ENCODE assay signal across 16 cellular contexts in the genomic region with DNA sequence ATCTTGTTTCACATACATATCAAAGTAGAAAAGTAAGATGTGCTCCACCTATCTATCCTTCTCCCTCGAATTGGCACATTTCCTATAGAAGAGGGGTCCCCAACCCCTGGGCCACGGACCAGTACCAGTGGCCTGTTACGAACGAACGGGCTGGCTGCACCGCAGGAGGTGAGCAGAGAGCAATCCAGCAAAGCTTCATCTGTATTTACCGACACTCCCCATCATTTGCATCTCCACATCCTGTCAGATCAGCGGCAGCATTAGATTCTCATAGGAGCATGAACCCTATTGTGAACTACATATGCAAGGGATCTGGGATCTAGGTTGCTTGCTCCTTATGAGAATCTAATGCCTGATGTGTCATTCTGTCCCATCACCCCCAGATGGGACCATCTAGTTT.
DNase-seq lines count a peak whose midpoint lies in the region; ATAC-seq and TF ChIP-seq lines count a peak whose summit lies in the region.
"Had no signal": no experiment of that assay in that cellular context is flagged by ENCODE, and none has a peak within 500 bp of the region (broad histone marks: within the 10 kb centered on the region; RNA-seq: fewer than 3 reads in every experiment).

No MANE protein-coding gene starts in this region.

- no peak for TF ChIP-seq EP300 in stomach (IDR thresholded peaks at IDR 0.05)

- H3K4me3 Mint-ChIP-seq in chondrocyte (ENCODE audit: unreplicated experiment): no peak overlapping the region
- H3K4me3 Mint-ChIP-seq: HFFc6 had no signal

- no peaks in the 10 kb centered on the region for H3K9me3 Mint-ChIP-seq in chondrocyte (ENCODE audit: low read depth)
- H3K9me3 Mint-ChIP-seq: activated T-helper 2 cell treated with anti-CD3 and anti-CD28 coated beads, Interferon-gamma antibody, Interleukin-2, Interleukin-4, amounts not matched to agents 10 μg/mL and 5 μg/mL and 100 μg/mL, durations not matched to agents 14 hours and 24 hours and 36 hours; HFFc6 had no signal

- H3K4me3 ChIP-seq in stomach: no peak overlapping the region
- H3K4me3 ChIP-seq: esophagus muscularis mucosa, tibial artery had no signal

- H3K27me3 ChIP-seq in stomach: no peaks in the 10 kb centered on the region
- H3K27me3 ChIP-seq: esophagus muscularis mucosa, tibial artery had no signal

- H3K27ac Mint-ChIP-seq in chondrocyte (ENCODE audit: unreplicated experiment): peak overlapping the region; percentile 10
- H3K27ac Mint-ChIP-seq: activated T-helper 2 cell treated with anti-CD3 and anti-CD28 coated beads, Interferon-gamma antibody, Interleukin-2, Interleukin-4, amounts not matched to agents 10 μg/mL and 5 μg/mL and 100 μg/mL, durations not matched to agents 14 hours and 24 hours and 36 hours; HFFc6 had no signal

- peaks cover 34% of the 10 kb centered on the region for H3K36me3 Mint-ChIP-seq in chondrocyte (ENCODE audit: low read depth)

- WGBS in stomach, 5 donors: 89 to 92% (median 91%) methylated on average over 8 of the region's 8 CpGs

- no peaks in the 10 kb centered on the region for H3K27me3 Mint-ChIP-seq in chondrocyte (ENCODE audit: low read depth)

- DNase-seq in chondrocyte (ENCODE audit: low spot score) (no peak), stomach (no peak), cerebellar nuclear complex (lab: John Stamatoyannopoulos, UW) (no peak), NCI-H82 (lab: John Stamatoyannopoulos, UW) (no peak), occipital lobe (lab: John Stamatoyannopoulos, UW) (no peak)
- DNase-seq: HFFc6, IMR-90, midbrain, NCI-H2029 treated with DMSO at 0.1 percent for 48 hours, tibial artery, WERI-Rb-1 had no signal

- no peak for TF ChIP-seq POLR2A in stomach (IDR thresholded peaks at IDR 0.05)

- no peaks in the 10 kb centered on the region for H3K4me1 ChIP-seq in stomach
- H3K4me1 ChIP-seq: esophagus muscularis mucosa, tibial artery had no signal

- no peak overlapping the region for H3K27ac ChIP-seq in stomach
- H3K27ac ChIP-seq: esophagus muscularis mucosa, tibial artery, WERI-Rb-1 had no signal

- ATAC-seq in GM18520 (IDR thresholded peaks at IDR 0.05; ENCODE audit: unreplicated experiment): peak; percentile 40
- ATAC-seq in GM21619 (IDR thresholded peaks at IDR 0.05; ENCODE audit: unreplicated experiment): peak; percentile 53
- ATAC-seq in HG03354 (IDR thresholded peaks at IDR 0.05; ENCODE audit: poor library complexity, severe bottlenecking, unreplicated experiment): peak; percentile 47

- intact Hi-C loops in stomach (cut with DNase I; ENCODE audit: low total_unique reads): no loop called here

- H3K9me3 ChIP-seq in stomach: no peaks in the 10 kb centered on the region
- H3K9me3 ChIP-seq: esophagus muscularis mucosa, tibial artery had no signal

- no peak for TF ChIP-seq CTCF in chondrocyte (IDR thresholded peaks at IDR 0.05)
- no peak for TF ChIP-seq CTCF in stomach (IDR thresholded peaks at IDR 0.05)

- peaks cover 16 to 86% (median 78%) of the 10 kb centered on the region in 4 donors for H3K36me3 ChIP-seq in stomach

- H3K4me1 Mint-ChIP-seq in chondrocyte (ENCODE audit: low read depth): peaks cover 3% of the 10 kb centered on the region
